ENCODE assay signal across 31 cellular contexts in the genomic region with DNA sequence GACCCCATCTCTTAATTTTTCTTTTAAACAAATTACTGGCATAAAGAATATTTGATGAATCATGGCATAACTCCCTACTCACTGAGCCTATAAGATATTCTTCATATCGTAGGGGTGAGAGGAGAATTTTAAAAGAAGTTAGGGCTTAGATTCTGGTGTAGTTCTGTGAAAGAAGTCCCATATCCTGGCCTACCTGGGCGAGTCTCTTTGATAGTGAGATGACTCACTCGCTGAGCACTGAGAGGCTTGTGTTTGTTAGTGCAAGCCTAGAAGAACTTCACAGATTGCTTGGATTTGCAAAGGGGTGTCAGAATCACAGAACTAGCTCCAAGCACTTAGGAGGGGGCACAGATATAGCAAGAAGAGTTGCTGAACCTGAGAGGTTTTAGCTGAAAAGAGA.
"Had no signal": no experiment of that assay in that cellular context is flagged by ENCODE, and none has a peak within 500 bp of the region (broad histone marks: within the 10 kb centered on the region; RNA-seq: fewer than 3 reads in every experiment).

No MANE protein-coding gene starts in this region.

- H3K4me3 ChIP-seq: cardiac muscle cell, Peyer's patch had no signal

- DNase-seq: activated B cell treated with CpG ODN at 0.5 μM for 24 hours; activated CD4-positive, alpha-beta memory T cell treated with anti-CD3 and anti-CD28 coated beads for 36 hours; activated CD4-positive, alpha-beta T cell treated with anti-CD3 and anti-CD28 coated beads for 4 hours; activated CD4-positive, alpha-beta T cell treated with anti-CD3 and anti-CD28 coated beads, Interleukin-2, amount 50 U/mL, for 1 hour; activated CD4-positive, CD25-positive, alpha-beta regulatory T cell treated with anti-CD3 and anti-CD28 coated beads, Interleukin-2, amount 50 U/mL, for 72 hours; activated CD8-positive, alpha-beta memory T cell treated with anti-CD3 and anti-CD28 coated beads for 24 hours; activated CD8-positive, alpha-beta memory T cell treated with anti-CD3 and anti-CD28 coated beads, Interleukin-2, amount 10 ng/mL, durations not matched to agents 7 days and 5 days; activated CD8-positive, alpha-beta memory T cell treated with anti-CD3 and anti-CD28 coated beads, Interleukin-2, amount 50 U/mL, for 48 hours; activated effector memory CD4-positive, alpha-beta T cell treated with Interleukin-2 at 50 U/mL for 16 hours; activated naive CD4-positive, alpha-beta T cell treated with anti-CD3 and anti-CD28 coated beads, Interleukin-2, amount 10 ng/mL, durations not matched to agents 7 days and 5 days; activated naive CD8-positive, alpha-beta T cell treated with anti-CD3 and anti-CD28 coated beads, Interleukin-2, amount 50 U/mL, for 24 hours; activated T-cell treated with anti-CD3 and anti-CD28 coated beads, Interleukin-2, amount 50 U/mL, for 48 hours; anterior cingulate cortex; NCI-H1048; NCI-H1105 treated with DMSO at 0.1 percent for 48 hours; NCI-H1436; NCI-H1694; NCI-H1930; NCI-H2081 treated with DMSO at 0.1 percent for 48 hours; NCI-H345; NCI-H524 treated with DMSO at 0.1 percent for 48 hours; Peyer's patch; RPMI8226; SIG-M5; T-helper 1 cell; T-helper 2 cell; T-helper 9 cell had no signal

- H3K4me1 ChIP-seq: Peyer's patch had no signal

- H3K27ac ChIP-seq: cardiac muscle cell, Peyer's patch, VCaP had no signal

- H3K36me3 ChIP-seq: cardiac muscle cell, Peyer's patch had no signal

- ATAC-seq: activated CD8-positive, alpha-beta memory T cell treated with anti-CD3 and anti-CD28 coated beads, Interleukin-2, amount 10 ng/mL, durations not matched to agents 7 days and 5 days; activated naive CD8-positive, alpha-beta T cell treated with anti-CD3 and anti-CD28 coated beads, Interleukin-2, amount 50 U/mL, for 24 hours; Right ventricle myocardium inferior; SK-N-SH treated with all-trans-retinoic acid at 6 μM for 48 hours had no signal

- H3K27me3 ChIP-seq: cardiac muscle cell, Peyer's patch had no signal

- H3K9me3 ChIP-seq: Peyer's patch had no signal
